Comparison of ENCODE assay signal across 8 cellular contexts in the genomic region with DNA sequence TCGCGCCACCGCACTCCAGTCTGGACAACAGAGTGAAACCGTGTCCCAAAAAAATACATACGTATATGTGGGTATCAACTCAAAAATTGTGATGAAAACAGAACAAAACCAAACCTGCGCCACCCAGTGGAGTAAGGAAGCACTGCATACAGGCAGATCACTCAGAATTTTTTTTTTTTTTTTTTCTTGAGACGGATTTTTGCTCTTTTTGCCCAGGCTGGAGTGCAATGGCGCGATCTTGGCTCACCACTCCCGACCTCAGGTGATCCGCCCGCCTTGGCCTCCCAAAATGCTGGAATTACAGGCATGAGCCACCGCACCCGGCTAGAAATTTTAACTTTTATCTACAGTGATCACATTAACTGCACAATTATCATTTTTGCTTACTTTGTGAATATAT. TPM values are rescaled to one million over a fixed set of nuclear protein-coding genes. Genes with fewer than 3 reads are reported as not detected.
DNase-seq lines count a peak whose midpoint lies in the region; ATAC-seq, FAIRE-seq and TF ChIP-seq lines count a peak whose summit lies in the region.

No MANE protein-coding gene starts in this region.

- TF ChIP-seq POLR2A in right lobe of liver (IDR thresholded peaks at IDR 0.05), result no peak

- intact Hi-C loops in right lobe of liver (cut with DNase I), result no loop called here

- H3K4me1 ChIP-seq in right lobe of liver, result no peaks in the 10 kb centered on the region

- no peak overlapping the region for H3K4me3 ChIP-seq in WERI-Rb-1 (ENCODE audit: low read depth, low read length)
- H3K4me3 ChIP-seq in right lobe of liver, result no peak overlapping the region

- TF ChIP-seq CTCF in WERI-Rb-1 (IDR thresholded peaks at IDR 0.05; ENCODE audit: low read depth, low read length) (peak; percentile 49), right lobe of liver (IDR thresholded peaks at IDR 0.05) (peak; percentile 77 to 82 (median 79))

- peak; percentile 90 for FAIRE-seq in G401.6 (lab: Jason Lieb, UNC)

- no peaks in the 10 kb centered on the region for H3K9me3 ChIP-seq in WERI-Rb-1 (ENCODE audit: severe bottlenecking)
- no peaks in the 10 kb centered on the region for H3K9me3 ChIP-seq in right lobe of liver

- WGBS in right lobe of liver (ENCODE audit: insufficient coverage, low coverage, low lambda C conversion rate, missing lambda C conversion rate), result 20% methylated on average over 14 of the region's 14 CpGs

- H3K27ac ChIP-seq in WERI-Rb-1 (no peak overlapping the region), right lobe of liver (no peak overlapping the region)

- ATAC-seq in right lobe of liver (peak; percentile 47 to 71 (median 63)), HG03095 (IDR thresholded peaks at IDR 0.05; ENCODE audit: unreplicated experiment) (no peak), HG03025 (IDR thresholded peaks at IDR 0.05; ENCODE audit: low FRiP score, unreplicated experiment) (no peak)

- DNase-seq in HUDEP-2 (lab: John Stamatoyannopoulos, UW; ENCODE audit: unreplicated experiment in 76 of 76) (peak in 66 of 76 experiments; percentile 5 to 77 (median 55)), WERI-Rb-1 (peak; percentile 33), right lobe of liver (peak in 2 of 3 donors; percentile 49 to 59)
- peak; percentile 47 for DNase-seq in central memory CD4-positive, alpha-beta T cell
- peak; percentile 32 to 63 (median 58) for DNase-seq in stimulated activated CD4-positive, alpha-beta T cell treated with anti-CD3 and anti-CD28 coated beads, TNF-alpha, amount 100 ng/mL, for 48 hours (ENCODE audit: low read depth in 3 of 3)

- H3K27me3 ChIP-seq in WERI-Rb-1 (ENCODE audit: insufficient read depth, low read depth, severe bottlenecking) (no peaks in the 10 kb centered on the region), right lobe of liver (no peaks in the 10 kb centered on the region)

- no peaks in the 10 kb centered on the region for H3K36me3 ChIP-seq in WERI-Rb-1
- H3K36me3 ChIP-seq in right lobe of liver, result no peaks in the 10 kb centered on the region

RNA-seq across cellular contexts. Expression of gene TMEM236, which starts 9.1 kb away (rescaled TPM):
- total RNA-seq in right lobe of liver, result under 1 TPM; 0.06 to 0.20 (median 0.13) TPM

Comparison
In these comparisons a context has a peak if more than half of its experiments do, and no peak if none do; other contexts are left out.
1. ATAC-seq: peak in right lobe of liver (4 of 4); none in HG03095 (single experiment) and HG03025 (single experiment).
2. Peak in every context shown above with its lines, with median percentiles within 50 percentile points of each other: DNase-seq.